In the genomic region with DNA sequence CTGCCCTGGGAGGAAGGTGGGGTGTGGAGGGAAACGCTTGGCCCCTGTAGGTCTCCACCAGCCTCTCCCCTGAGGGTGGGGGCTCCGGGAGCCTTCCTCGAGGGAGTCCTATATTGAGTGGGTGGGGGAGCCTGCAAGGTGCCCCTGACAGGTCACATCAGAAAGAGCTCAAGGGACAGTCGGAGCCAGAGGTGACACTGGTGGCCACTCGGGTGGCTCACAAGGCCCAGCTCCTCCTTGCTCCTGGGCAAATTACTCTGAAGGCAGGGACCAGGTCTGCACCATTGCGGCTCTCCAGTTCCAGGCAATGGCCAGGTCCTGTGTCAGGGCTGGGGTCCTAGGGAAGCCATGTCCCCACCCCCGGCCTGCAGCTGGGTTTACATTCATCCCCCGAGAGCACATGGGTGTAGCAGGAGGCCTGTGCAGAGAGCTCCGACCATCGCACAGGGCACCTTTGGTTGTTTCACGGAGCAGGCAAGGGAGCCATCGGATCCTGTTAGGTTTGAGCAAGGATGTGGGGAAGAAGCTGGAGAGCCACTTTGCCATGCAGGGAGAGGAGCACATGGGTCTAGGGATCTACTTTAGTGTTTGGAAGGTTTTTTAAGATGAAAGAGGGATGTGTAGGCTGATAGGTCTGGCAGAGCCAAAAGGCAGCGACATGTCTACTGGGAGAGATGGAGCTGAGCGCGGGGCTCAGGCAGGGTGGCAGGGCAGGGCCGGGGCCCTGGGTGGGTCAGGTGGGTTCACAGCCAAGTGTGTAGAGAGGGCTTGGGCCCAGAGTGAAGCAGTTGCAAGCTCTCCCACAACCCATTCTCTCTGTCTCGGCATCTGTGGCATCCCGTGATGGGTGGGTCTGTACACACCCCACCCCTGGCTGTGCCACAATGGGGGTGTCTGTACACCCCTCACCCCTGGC, we compare ENCODE assay signal across 14 cellular contexts. TPM values are rescaled to one million over a fixed set of nuclear protein-coding genes. Genes with fewer than 3 reads are reported as not detected.
DNase-seq lines count a peak whose midpoint lies in the region; ATAC-seq and TF ChIP-seq lines count a peak whose summit lies in the region.
"Had no signal": no experiment of that assay in that cellular context is flagged by ENCODE, and none has a peak within 500 bp of the region (broad histone marks: within the 10 kb centered on the region; RNA-seq: fewer than 3 reads in every experiment).

No MANE protein-coding gene starts in this region.

- H3K36me3 Mint-ChIP-seq in endothelial cell (ENCODE audit: low read depth, unreplicated experiment), result no peaks in the 10 kb centered on the region
- H3K36me3 Mint-ChIP-seq: activated naive CD4-positive, alpha-beta T cell treated with anti-CD3 and anti-CD28 coated beads, Interleukin-2, amount 50 U/mL, for 72 hours had no signal

- H3K36me3 ChIP-seq in PC-3 (ENCODE audit: low read depth, low read length) (peaks cover 28% of the 10 kb centered on the region), prostate gland (no peaks in the 10 kb centered on the region)
- H3K36me3 ChIP-seq: WERI-Rb-1 had no signal

- peaks cover 49% of the 10 kb centered on the region for H3K4me1 ChIP-seq in PC-3 (ENCODE audit: insufficient read depth, low read length)
- peaks cover 6% of the 10 kb centered on the region for H3K4me1 ChIP-seq in prostate gland (replicated peaks)

- no TSS peak for BruUV-seq in PC-3 (replicated peaks; lab: Mats Ljungman, UMichigan)

- H3F3A ChIP-seq in PC-3 (ENCODE audit: low read length, unreplicated experiment), result peaks cover 34% of the 10 kb centered on the region

- DNase-seq in ELR (ENCODE audit: low read depth) (peak; percentile 51), PC-3 (peak; percentile 46), endothelial cell (ENCODE audit: low spot score) (no peak), prostate gland (ENCODE audit: low spot score) (no peak), NCI-H510A treated with DMSO at 0.1 percent for 48 hours (lab: John Stamatoyannopoulos, UW) (no peak), AML-193 (lab: John Stamatoyannopoulos, UW) (no peak)
- DNase-seq: activated CD8-positive, alpha-beta memory T cell treated with anti-CD3 and anti-CD28 coated beads, Interleukin-2, amount 50 U/mL, for 4 hours; WERI-Rb-1 had no signal

- intact Hi-C loops in PC-3 (cut with micrococcal nuclease), result loop anchor here (2.0 kb wide), 1 partner anchor 15 kb away; no protein-coding TSS in a partner anchor
- intact Hi-C loops in prostate gland (cut with DNase I), result no loop called here

- no peaks in the 10 kb centered on the region for H3K27me3 ChIP-seq in PC-3 (ENCODE audit: low read length)
- no peaks in the 10 kb centered on the region for H3K27me3 ChIP-seq in prostate gland (replicated peaks; ENCODE audit: insufficient read depth)

- peaks cover 4% of the 10 kb centered on the region; the same call in 1 of the 2 replicates for H3K79me2 ChIP-seq in PC-3 (ENCODE audit: low read length)

- H3K27me3 Mint-ChIP-seq in endothelial cell (ENCODE audit: unreplicated experiment), result peaks cover 6% of the 10 kb centered on the region
- H3K27me3 Mint-ChIP-seq: CD4-positive, alpha-beta T cell had no signal

- no peaks in the 10 kb centered on the region for H3K9me3 Mint-ChIP-seq in endothelial cell (ENCODE audit: unreplicated experiment)
- H3K9me3 Mint-ChIP-seq: activated naive CD4-positive, alpha-beta T cell treated with anti-CD3 and anti-CD28 coated beads, Interleukin-2, amount 50 U/mL, for 72 hours; CD4-positive, alpha-beta T cell had no signal

- peak overlapping the region; percentile 24 for H3K27ac Mint-ChIP-seq in endothelial cell (ENCODE audit: unreplicated experiment)
- H3K27ac Mint-ChIP-seq: activated naive CD4-positive, alpha-beta T cell treated with anti-CD3 and anti-CD28 coated beads, Interleukin-2, amount 50 U/mL, for 72 hours; CD4-positive, alpha-beta T cell had no signal

- H2AFZ ChIP-seq in PC-3 (ENCODE audit: low read length), result no peak overlapping the region

- H3K4me3 ChIP-seq in PC-3 (ENCODE audit: low read length) (no peak overlapping the region; the same call in 1 of the 2 replicates), prostate gland (peak overlapping the region in 1 of 2 donors; percentile 21)
- H3K4me3 ChIP-seq: thoracic aorta had no signal

- 92% methylated on average over 18 of the region's 18 CpGs for WGBS in prostate gland

- TF ChIP-seq POLR2A in prostate gland (IDR thresholded peaks at IDR 0.05), result no peak

- peak overlapping the region; percentile 47 for H3K4me2 ChIP-seq in PC-3 (ENCODE audit: low read length)

- H3K4me3 Mint-ChIP-seq in endothelial cell (ENCODE audit: unreplicated experiment), result no peak overlapping the region
- H3K4me3 Mint-ChIP-seq: CD4-positive, alpha-beta T cell had no signal

- TF ChIP-seq CTCF in PC-3 (conservative IDR thresholded peaks at IDR 0.05; ENCODE audit: low read depth, low read length) (no peak), endothelial cell (IDR thresholded peaks at IDR 0.05; ENCODE audit: unreplicated experiment) (no peak), prostate gland (IDR thresholded peaks at IDR 0.05) (no peak)

- ATAC-seq in PC-3, result peak; percentile 1
- ATAC-seq in HG03175 (IDR thresholded peaks at IDR 0.05; ENCODE audit: unreplicated experiment), result no peak

- H3K9me3 ChIP-seq in PC-3 (ENCODE audit: low read length), result no peaks in the 10 kb centered on the region
- no peaks in the 10 kb centered on the region for H3K9me3 ChIP-seq in prostate gland
- H3K9me3 ChIP-seq: thoracic aorta had no signal

- peak overlapping the region; percentile 42 for H3K9ac ChIP-seq in PC-3 (ENCODE audit: low read length)

- H3K27ac ChIP-seq in PC-3 (ENCODE audit: low read length) (peak overlapping the region; percentile 87), prostate gland (peak overlapping the region; percentile 82 to 91)
- H3K27ac ChIP-seq: thoracic aorta, WERI-Rb-1 had no signal

- H3K4me1 Mint-ChIP-seq in endothelial cell (ENCODE audit: unreplicated experiment), result peaks cover 16% of the 10 kb centered on the region

- no peaks in the 10 kb centered on the region for H3K9me2 ChIP-seq in PC-3 (replicated peaks; ENCODE audit: low read length)

- peaks cover 24% of the 10 kb centered on the region for H4K20me1 ChIP-seq in PC-3 (ENCODE audit: low read length)

- POLR2A ChIA-PET in PC-3 (lab: Charles Lee; ENCODE audit: unreplicated experiment), result interaction anchor here (0.6 to 0.9 kb wide), 2 partner anchors 10 to 35 kb away, joined by 3 to 10 read pairs; no protein-coding TSS in a partner anchor

- CTCF ChIA-PET in PC-3 (lab: Charles Lee), result no interaction called here

RNA-seq across cellular contexts. Expression of a gene that starts 14.8 kb away (rescaled TPM):
- 868 and 934 TPM in 2 replicates for total RNA-seq in PC-3 (2014; rRNA removed)
- total RNA-seq in endothelial cell (ENCODE audit: unreplicated experiment), result 55.6 TPM
- 100 to 1,000 TPM in 1 of 2 donors, 10 to 100 TPM in 1; 69.2 to 188 TPM for total RNA-seq in prostate gland

RNA-seq across cellular contexts. Expression of a gene that starts 19.4 kb away (rescaled TPM):
- 37.5 and 46.1 TPM in 2 replicates for total RNA-seq in PC-3 (2014; rRNA removed)
- total RNA-seq in endothelial cell (ENCODE audit: unreplicated experiment), result 23.3 TPM
- total RNA-seq in prostate gland, result 10 to 100 TPM; 14.9 to 39.5 TPM

RNA-seq across cellular contexts. Expression of a gene that starts 48.1 kb away (rescaled TPM):
- not detected in 2 replicates for total RNA-seq in PC-3 (2014; rRNA removed)
- not detected for total RNA-seq in endothelial cell (ENCODE audit: unreplicated experiment)
- not detected for total RNA-seq in prostate gland
- total RNA-seq: CD4-positive, alpha-beta T cell; glomerular endothelial cell; pulmonary artery endothelial cell; thoracic aorta had no signal

Comparison
In these comparisons a context has a peak if more than half of its experiments do, and no peak if none do; other contexts are left out.
1. DNase-seq: peak in ELR (single experiment) and PC-3 (single experiment); none in endothelial cell (single experiment), prostate gland (single experiment), NCI-H510A treated with DMSO at 0.1 percent for 48 hours (single experiment) and AML-193 (0 of 2).